20 cellular contexts compared by ENCODE assay signal in the genomic region with DNA sequence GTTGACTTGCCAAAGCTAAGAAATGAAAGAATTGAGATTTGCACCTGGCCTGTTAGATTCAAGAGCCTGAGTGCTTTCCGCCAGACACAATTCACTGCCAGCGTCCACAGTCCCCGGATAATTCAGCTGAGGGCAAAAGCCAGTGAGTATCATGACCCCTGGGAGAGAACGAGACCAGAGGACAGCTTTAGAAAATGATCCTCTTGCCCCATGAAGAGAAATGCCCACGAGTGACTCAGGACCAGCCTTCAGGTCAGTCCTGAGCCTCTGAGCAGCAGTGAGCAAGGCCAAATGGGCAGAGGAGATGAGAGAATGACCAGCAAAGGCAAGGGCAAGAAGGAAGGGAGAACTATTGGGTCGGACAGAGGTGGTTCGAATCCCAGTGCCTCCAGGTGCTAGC.
DNase-seq lines count a peak whose midpoint lies in the region; ATAC-seq and TF ChIP-seq lines count a peak whose summit lies in the region.
"Had no signal": no experiment of that assay in that cellular context is flagged by ENCODE, and none has a peak within 500 bp of the region (broad histone marks: within the 10 kb centered on the region; RNA-seq: fewer than 3 reads in every experiment).

No MANE protein-coding gene starts in this region.

- H3K4me1 Mint-ChIP-seq in WTC11 (no peaks in the 10 kb centered on the region), nephron progenitor cell (peaks cover 5% of the 10 kb centered on the region)
- H3K4me1 Mint-ChIP-seq: CD4-positive, CD25-positive, alpha-beta regulatory T cell; CD8-positive, alpha-beta memory T cell; IgD-negative memory B cell had no signal

- CTCF ChIA-PET in WTC11 (lab: Charles Lee) = interaction anchor here (0.8 kb wide), 1 partner anchor 26 kb away, joined by 3 read pairs; no protein-coding TSS in a partner anchor

- H3K27me3 Mint-ChIP-seq in WTC11 (ENCODE audit: low read depth) (no peaks in the 10 kb centered on the region; the same call in 1 of the 2 replicates), nephron progenitor cell (ENCODE audit: low read depth, poor library complexity) (peaks cover 16% of the 10 kb centered on the region)

- ATAC-seq in WTC11 (no peak), HG02852 (IDR thresholded peaks at IDR 0.05; ENCODE audit: unreplicated experiment) (no peak), HG03565 (IDR thresholded peaks at IDR 0.05; ENCODE audit: unreplicated experiment) (no peak), left ventricle myocardium superior (no peak)

- H3K36me3 Mint-ChIP-seq in WTC11 (no peaks in the 10 kb centered on the region), nephron progenitor cell (ENCODE audit: low read depth) (no peaks in the 10 kb centered on the region)
- H3K36me3 Mint-ChIP-seq: CD4-positive, CD25-positive, alpha-beta regulatory T cell; CD8-positive, alpha-beta memory T cell had no signal

- H3K4me3 Mint-ChIP-seq in WTC11 = no peak overlapping the region
- H3K4me3 Mint-ChIP-seq in nephron progenitor cell = no peak overlapping the region
- H3K4me3 Mint-ChIP-seq: CD4-positive, CD25-positive, alpha-beta regulatory T cell; CD8-positive, alpha-beta memory T cell; IgD-negative memory B cell had no signal

- H3K9me3 Mint-ChIP-seq in WTC11 = no peaks in the 10 kb centered on the region
- H3K9me3 Mint-ChIP-seq in nephron progenitor cell = no peaks in the 10 kb centered on the region
- H3K9me3 Mint-ChIP-seq: CD4-positive, CD25-positive, alpha-beta regulatory T cell; CD8-positive, alpha-beta memory T cell; IgD-negative memory B cell had no signal

- intact Hi-C loops in left ventricle myocardium superior (cut with micrococcal nuclease) = no loop called here

- DNase-seq in WTC11 (ENCODE audit: low spot score) (no peak), islet precursor cell (peak; percentile 25), nephron progenitor cell (no peak), ureter (ENCODE audit: low spot score) (peak; percentile 25), NCI-H2107 treated with DMSO at 0.1 percent for 48 hours (lab: John Stamatoyannopoulos, UW; ENCODE audit: unreplicated experiment) (no peak), left ventricle myocardium superior (no peak)
- DNase-seq: ACHN; BE2C; C1 segment of cervical spinal cord; CD4-positive, CD25-positive, alpha-beta regulatory T cell; CD8-positive, alpha-beta memory T cell; COR-L47; DMS 273 treated with DMSO at 0.1 percent for 48 hours; DMS53; DND-41; EL; GM23248 had no signal

- no peak for TF ChIP-seq CTCF in WTC11 (IDR thresholded peaks at IDR 0.05)
- TF ChIP-seq CTCF in nephron progenitor cell (IDR thresholded peaks at IDR 0.05) = no peak

- POLR2A ChIA-PET in WTC11 (lab: Charles Lee) = no interaction called here

- H3K27ac Mint-ChIP-seq in WTC11 = 0 out of 2 replicates have a peak overlapping the region, but pooled peaks have one; percentile 48
- peak overlapping the region; percentile 35 for H3K27ac Mint-ChIP-seq in nephron progenitor cell
- H3K27ac Mint-ChIP-seq: CD4-positive, CD25-positive, alpha-beta regulatory T cell; CD8-positive, alpha-beta memory T cell; IgD-negative memory B cell had no signal

TF ChIP-seq in WTC11, 78 proteins besides CTCF, POLR2A, EP300 and RAD21 (continues in another document):
- TF ChIP-seq MXD4 (CRISPR knock-in tag; IDR thresholded peaks at IDR 0.05; ENCODE audit: borderline replicate concordance) (no peak), SOX15 (CRISPR knock-in tag; IDR thresholded peaks at IDR 0.05) (no peak), MYBL2 (CRISPR knock-in tag; IDR thresholded peaks at IDR 0.05) (no peak), ZNF423 (CRISPR knock-in tag; IDR thresholded peaks at IDR 0.05) (no peak), CREB1 (CRISPR knock-in tag; IDR thresholded peaks at IDR 0.05) (no peak), IRF2 (CRISPR knock-in tag; IDR thresholded peaks at IDR 0.05; ENCODE audit: borderline replicate concordance, low read depth) (no peak), ARID4B (CRISPR knock-in tag; IDR thresholded peaks at IDR 0.05; ENCODE audit: borderline replicate concordance) (no peak), CREM (CRISPR knock-in tag; IDR thresholded peaks at IDR 0.05) (no peak), ESRRA (CRISPR knock-in tag; IDR thresholded peaks at IDR 0.05; ENCODE audit: borderline replicate concordance) (no peak), GABPB1 (CRISPR knock-in tag; IDR thresholded peaks at IDR 0.05) (no peak), ETV6 (CRISPR knock-in tag; IDR thresholded peaks at IDR 0.05) (no peak), ZNF138 (CRISPR knock-in tag; conservative IDR thresholded peaks at IDR 0.05) (no peak), ZNF317 (CRISPR knock-in tag; IDR thresholded peaks at IDR 0.05; ENCODE audit: borderline replicate concordance, low read depth) (no peak), USF1 (CRISPR knock-in tag; IDR thresholded peaks at IDR 0.05) (no peak), GTF2I (CRISPR knock-in tag; conservative IDR thresholded peaks at IDR 0.05) (no peak), SMAD3 (CRISPR knock-in tag; IDR thresholded peaks at IDR 0.05; ENCODE audit: borderline replicate concordance) (no peak), ZNF121 (CRISPR knock-in tag; IDR thresholded peaks at IDR 0.05) (no peak)
- TF ChIP-seq, protein P1, sequence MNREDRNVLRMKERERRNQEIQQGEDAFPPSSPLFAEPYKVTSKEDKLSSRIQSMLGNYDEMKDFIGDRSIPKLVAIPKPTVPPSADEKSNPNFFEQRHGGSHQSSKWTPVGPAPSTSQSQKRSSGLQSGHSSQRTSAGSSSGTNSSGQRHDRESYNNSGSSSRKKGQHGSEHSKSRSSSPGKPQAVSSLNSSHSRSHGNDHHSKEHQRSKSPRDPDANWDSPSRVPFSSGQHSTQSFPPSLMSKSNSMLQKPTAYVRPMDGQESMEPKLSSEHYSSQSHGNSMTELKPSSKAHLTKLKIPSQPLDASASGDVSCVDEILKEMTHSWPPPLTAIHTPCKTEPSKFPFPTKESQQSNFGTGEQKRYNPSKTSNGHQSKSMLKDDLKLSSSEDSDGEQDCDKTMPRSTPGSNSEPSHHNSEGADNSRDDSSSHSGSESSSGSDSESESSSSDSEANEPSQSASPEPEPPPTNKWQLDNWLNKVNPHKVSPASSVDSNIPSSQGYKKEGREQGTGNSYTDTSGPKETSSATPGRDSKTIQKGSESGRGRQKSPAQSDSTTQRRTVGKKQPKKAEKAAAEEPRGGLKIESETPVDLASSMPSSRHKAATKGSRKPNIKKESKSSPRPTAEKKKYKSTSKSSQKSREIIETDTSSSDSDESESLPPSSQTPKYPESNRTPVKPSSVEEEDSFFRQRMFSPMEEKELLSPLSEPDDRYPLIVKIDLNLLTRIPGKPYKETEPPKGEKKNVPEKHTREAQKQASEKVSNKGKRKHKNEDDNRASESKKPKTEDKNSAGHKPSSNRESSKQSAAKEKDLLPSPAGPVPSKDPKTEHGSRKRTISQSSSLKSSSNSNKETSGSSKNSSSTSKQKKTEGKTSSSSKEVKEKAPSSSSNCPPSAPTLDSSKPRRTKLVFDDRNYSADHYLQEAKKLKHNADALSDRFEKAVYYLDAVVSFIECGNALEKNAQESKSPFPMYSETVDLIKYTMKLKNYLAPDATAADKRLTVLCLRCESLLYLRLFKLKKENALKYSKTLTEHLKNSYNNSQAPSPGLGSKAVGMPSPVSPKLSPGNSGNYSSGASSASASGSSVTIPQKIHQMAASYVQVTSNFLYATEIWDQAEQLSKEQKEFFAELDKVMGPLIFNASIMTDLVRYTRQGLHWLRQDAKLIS (CRISPR knock-in tag; IDR thresholded peaks at IDR 0.05; ENCODE audit: borderline replicate concordance) = no peak

Comparison
In these comparisons a context has a peak if more than half of its experiments do, and no peak if none do; other contexts are left out.
1. DNase-seq: peak in islet precursor cell (single experiment) and ureter (single experiment); none in WTC11 (single experiment), nephron progenitor cell (single experiment), NCI-H2107 treated with DMSO at 0.1 percent for 48 hours (single experiment) and left ventricle myocardium superior (single experiment).